1 cellular context compared by ENCODE assay signal in genomic region chr15:82985688-82986441, GRCh38.
A peak's percentile ranks its signal among the peaks of the same experiment; 100 is the strongest.
TF ChIP-seq lines count a peak whose summit lies in the region.

TSS of gene RAMAC (plus strand) at chr15:82986210. CDS start at chr15:82989019, 2,809 bp downstream.

TF ChIP-seq in HepG2, 621 proteins besides CTCF, POLR2A, EP300 and RAD21 (continued from another document and continues in another):
- 0 out of 2 replicates have a peak, but pooled peaks have one; percentile 22 for TF ChIP-seq ZBTB43 (CRISPR knock-in tag; conservative IDR thresholded peaks at IDR 0.05)
- no peak for TF ChIP-seq MED13 (CRISPR knock-in tag; IDR thresholded peaks at IDR 0.05)
- peak; percentile 77; the same call in 1 of the 2 replicates for TF ChIP-seq ZNF569 (CRISPR knock-in tag; IDR thresholded peaks at IDR 0.05; ENCODE audit: borderline replicate concordance)
- peak; percentile 88; the same call in 1 of the 2 replicates for TF ChIP-seq MTERF4 (CRISPR knock-in tag; IDR thresholded peaks at IDR 0.05)
- TF ChIP-seq DZIP1 (CRISPR knock-in tag; IDR thresholded peaks at IDR 0.05) = peak; percentile 93; the same call in 1 of the 2 replicates
- TF ChIP-seq NFIB (CRISPR knock-in tag; IDR thresholded peaks at IDR 0.05; ENCODE audit: borderline replicate concordance) = peak; percentile 10; the same call in 1 of the 2 replicates
- peak; percentile 74 for TF ChIP-seq ZNF501 (CRISPR knock-in tag; IDR thresholded peaks at IDR 0.05)
- TF ChIP-seq MXI1 (IDR thresholded peaks at IDR 0.05; ENCODE audit: borderline replicate concordance, low read depth, low read length) = peak; percentile 67; the same call in 1 of the 3 replicates
- TF ChIP-seq BORCS8-MEF2B (CRISPR knock-in tag; IDR thresholded peaks at IDR 0.05) = peak; percentile 92
- peak; percentile 63; the same call in 1 of the 2 replicates for TF ChIP-seq ZNF280D (CRISPR knock-in tag; IDR thresholded peaks at IDR 0.05)
- TF ChIP-seq ZBTB26 (CRISPR knock-in tag; IDR thresholded peaks at IDR 0.05; ENCODE audit: borderline replicate concordance) = peak; percentile 84
- TF ChIP-seq ZNF678 (CRISPR knock-in tag; IDR thresholded peaks at IDR 0.05) = no peak
- peak; percentile 99 for TF ChIP-seq TFDP1 (CRISPR knock-in tag; IDR thresholded peaks at IDR 0.05; ENCODE audit: borderline replicate concordance)
- TF ChIP-seq ZNF788 (CRISPR knock-in tag; IDR thresholded peaks at IDR 0.05; ENCODE audit: borderline replicate concordance) = no peak
- no peak for TF ChIP-seq ESRRA (CRISPR knock-in tag; IDR thresholded peaks at IDR 0.05; ENCODE audit: low read depth)
- peak; percentile 73; the same call in 1 of the 2 replicates for TF ChIP-seq PLSCR1 (CRISPR knock-in tag; IDR thresholded peaks at IDR 0.05; ENCODE audit: borderline replicate concordance)
- 0 out of 2 replicates have a peak, but pooled peaks have one; percentile 26 for TF ChIP-seq PRDM15 (CRISPR knock-in tag; IDR thresholded peaks at IDR 0.05)
- TF ChIP-seq ZNF496 (CRISPR knock-in tag; IDR thresholded peaks at IDR 0.05; ENCODE audit: insufficient replicate concordance) = no peak
- no peak for TF ChIP-seq CREBL2 (CRISPR knock-in tag; IDR thresholded peaks at IDR 0.05; ENCODE audit: borderline replicate concordance)
- no peak; the same call in 1 of the 2 replicates for TF ChIP-seq SOX5 (CRISPR knock-in tag; IDR thresholded peaks at IDR 0.05; ENCODE audit: borderline replicate concordance)
- TF ChIP-seq SP5 (CRISPR knock-in tag; IDR thresholded peaks at IDR 0.05; ENCODE audit: borderline replicate concordance, low read depth) = no peak
- TF ChIP-seq MLXIP (CRISPR knock-in tag; IDR thresholded peaks at IDR 0.05; ENCODE audit: borderline replicate concordance) = peak; percentile 66; the same call in 1 of the 2 replicates
- TF ChIP-seq CSRNP2 (CRISPR knock-in tag; conservative IDR thresholded peaks at IDR 0.05; ENCODE audit: low read depth) = 0 out of 2 replicates have a peak, but pooled peaks have one; percentile 45
- TF ChIP-seq SKIL (CRISPR knock-in tag; IDR thresholded peaks at IDR 0.05; ENCODE audit: borderline replicate concordance) = peak; percentile 53
- TF ChIP-seq REL (CRISPR knock-in tag; conservative IDR thresholded peaks at IDR 0.05) = peak; percentile 96
- TF ChIP-seq IRX3 (CRISPR knock-in tag; IDR thresholded peaks at IDR 0.05; ENCODE audit: borderline replicate concordance, low read depth) = no peak
